17 cellular contexts compared by ENCODE assay signal in genomic region chr16:46889942-46890300, GRCh38. TPM values are rescaled to one million over a fixed set of nuclear protein-coding genes. Genes with fewer than 3 reads are reported as not detected.
DNase-seq lines count a peak whose midpoint lies in the region; ATAC-seq and TF ChIP-seq lines count a peak whose summit lies in the region.
"Had no signal": no experiment of that assay in that cellular context is flagged by ENCODE, and none has a peak within 500 bp of the region (broad histone marks: within the 10 kb centered on the region; RNA-seq: fewer than 3 reads in every experiment).

No MANE protein-coding gene starts in this region.

- CTCF ChIA-PET in RWPE1 (lab: Yijun Ruan, JAX) = interaction anchor here (1.5 kb wide), 1 partner anchor 19 kb away, joined by 3 read pairs; no protein-coding TSS in a partner anchor
- CTCF ChIA-PET in activated CD8-positive, alpha-beta memory T cell treated with anti-CD3 and anti-CD28 coated beads, Interleukin-2, amount 10 ng/mL, durations not matched to agents 7 days and 5 days (lab: Charles Lee) = interaction anchor here (0.8 kb wide), 1 partner anchor 8 kb away, joined by 3 read pairs; no protein-coding TSS in a partner anchor

- ATAC-seq in GM19023 (IDR thresholded peaks at IDR 0.05; ENCODE audit: unreplicated experiment) (peak; percentile 65), HG03025 (IDR thresholded peaks at IDR 0.05; ENCODE audit: low FRiP score, unreplicated experiment) (peak; percentile 68), psoas muscle (no peak), HG02840 (IDR thresholded peaks at IDR 0.05; ENCODE audit: low FRiP score, unreplicated experiment) (no peak)
- ATAC-seq in activated CD8-positive, alpha-beta memory T cell treated with anti-CD3 and anti-CD28 coated beads, Interleukin-2, amount 10 ng/mL, durations not matched to agents 7 days and 5 days = no peak
- ATAC-seq: activated CD4-positive, CD25-positive, alpha-beta regulatory T cell treated with anti-CD3 and anti-CD28 coated beads, Interleukin-2, amount 50 U/mL, for 24 hours had no signal

- peak overlapping the region; percentile 25 for H3K27ac ChIP-seq in RWPE1
- peak overlapping the region; percentile 86 for H3K27ac ChIP-seq in psoas muscle
- no peak overlapping the region for H3K27ac ChIP-seq in sigmoid colon
- H3K27ac ChIP-seq: breast epithelium had no signal

- no peak for TF ChIP-seq POLR2A in sigmoid colon (IDR thresholded peaks at IDR 0.05)

- POLR2A ChIA-PET in RWPE1 (lab: Yijun Ruan, JAX; ENCODE audit: low non-redundant PET) = no interaction called here

- peaks cover 13% of the 10 kb centered on the region for H3K4me1 Mint-ChIP-seq in activated CD8-positive, alpha-beta memory T cell treated with anti-CD3 and anti-CD28 coated beads, Interleukin-2, amount 10 ng/mL, durations not matched to agents 7 days and 5 days

- H3K9me3 ChIP-seq in psoas muscle (no peaks in the 10 kb centered on the region), sigmoid colon (no peaks in the 10 kb centered on the region)
- H3K9me3 ChIP-seq: breast epithelium had no signal

- no peaks in the 10 kb centered on the region for H3K36me3 ChIP-seq in psoas muscle (ENCODE audit: insufficient read depth in 1 of 2, low read depth in 1 of 2)
- H3K36me3 ChIP-seq in sigmoid colon = no peaks in the 10 kb centered on the region
- H3K36me3 ChIP-seq: breast epithelium had no signal

- H3K27ac Mint-ChIP-seq in activated CD8-positive, alpha-beta memory T cell treated with anti-CD3 and anti-CD28 coated beads, Interleukin-2, amount 10 ng/mL, durations not matched to agents 7 days and 5 days = no peak overlapping the region
- H3K27ac Mint-ChIP-seq: activated naive CD4-positive, alpha-beta T cell treated with anti-CD3 and anti-CD28 coated beads for 36 hours had no signal

- no peak for TF ChIP-seq EP300 in sigmoid colon (IDR thresholded peaks at IDR 0.05)

- H3K27me3 Mint-ChIP-seq in activated CD8-positive, alpha-beta memory T cell treated with anti-CD3 and anti-CD28 coated beads, Interleukin-2, amount 10 ng/mL, durations not matched to agents 7 days and 5 days = no peaks in the 10 kb centered on the region

- H3K4me1 ChIP-seq in psoas muscle (peaks cover 53% of the 10 kb centered on the region), sigmoid colon (peaks cover 0 to 17% (median 15%) of the 10 kb centered on the region in 4 donors)
- H3K4me1 ChIP-seq: breast epithelium had no signal

- intact Hi-C loops in psoas muscle (cut with DNase I) (no loop called here), sigmoid colon (cut with DNase I) (no loop called here)

- TF ChIP-seq CTCF in RWPE1 (conservative IDR thresholded peaks at IDR 0.05; ENCODE audit: low read depth) (no peak), psoas muscle (IDR thresholded peaks at IDR 0.05) (no peak), sigmoid colon (IDR thresholded peaks at IDR 0.05) (no peak)

- no peak overlapping the region for H3K4me3 Mint-ChIP-seq in activated CD8-positive, alpha-beta memory T cell treated with anti-CD3 and anti-CD28 coated beads, Interleukin-2, amount 10 ng/mL, durations not matched to agents 7 days and 5 days
- H3K4me3 Mint-ChIP-seq: activated naive CD4-positive, alpha-beta T cell treated with anti-CD3 and anti-CD28 coated beads for 36 hours had no signal

- DNase-seq in RWPE1 (ENCODE audit: low spot score) (no peak), psoas muscle (no peak), DMS79 (lab: John Stamatoyannopoulos, UW) (no peak), sigmoid colon (no peak)
- no peak for DNase-seq in activated CD8-positive, alpha-beta memory T cell treated with anti-CD3 and anti-CD28 coated beads, Interleukin-2, amount 10 ng/mL, durations not matched to agents 7 days and 5 days
- DNase-seq: activated CD8-positive, alpha-beta memory T cell treated with anti-CD3 and anti-CD28 coated beads, Interleukin-2, amount 50 U/mL, for 48 hours; activated naive CD4-positive, alpha-beta T cell treated with anti-CD3 and anti-CD28 coated beads for 36 hours; DMS 273 treated with DMSO at 0.1 percent for 48 hours; foreskin melanocyte; NCI-H1694; NCI-H524 treated with DMSO at 0.1 percent for 48 hours had no signal

- H3K27me3 ChIP-seq in psoas muscle (ENCODE audit: insufficient read depth in 3 of 3, low read length in 2 of 3) = no peaks in the 10 kb centered on the region
- no peaks in the 10 kb centered on the region for H3K27me3 ChIP-seq in sigmoid colon
- H3K27me3 ChIP-seq: breast epithelium had no signal

- WGBS in psoas muscle, 3 donors = 39 to 46% (median 40%) methylated on average over 5 of the region's 5 CpGs
- 86 to 89% methylated on average over 5 of the region's 5 CpGs for WGBS in sigmoid colon, 2 donors

- no peaks in the 10 kb centered on the region for H3K9me3 Mint-ChIP-seq in activated CD8-positive, alpha-beta memory T cell treated with anti-CD3 and anti-CD28 coated beads, Interleukin-2, amount 10 ng/mL, durations not matched to agents 7 days and 5 days (ENCODE audit: low read depth)
- H3K9me3 Mint-ChIP-seq: activated naive CD4-positive, alpha-beta T cell treated with anti-CD3 and anti-CD28 coated beads for 36 hours had no signal

- peak overlapping the region; percentile 33 for H3K4me3 ChIP-seq in psoas muscle
- no peak overlapping the region for H3K4me3 ChIP-seq in sigmoid colon
- H3K4me3 ChIP-seq: breast epithelium, skin epidermis had no signal

- H3K36me3 Mint-ChIP-seq in activated CD8-positive, alpha-beta memory T cell treated with anti-CD3 and anti-CD28 coated beads, Interleukin-2, amount 10 ng/mL, durations not matched to agents 7 days and 5 days = no peaks in the 10 kb centered on the region

RNA-seq across cellular contexts. Expression of gene GPT2, which starts 5.8 kb away (rescaled TPM):
- total RNA-seq in psoas muscle (100 to 1,000 TPM in 1 of 4 donors, 10 to 100 TPM in 3; 27.7 to 110 (median 65.3) TPM), sigmoid colon (10 to 100 TPM in 2 of 4 donors, 1 to 10 TPM in 2; 3.3 to 17.1 (median 10.7) TPM)
- polyA plus RNA-seq in psoas muscle (10 to 100 TPM; 25.7 to 52.5 (median 41.1) TPM), sigmoid colon (10 to 100 TPM; 12.6 to 28.7 (median 27.4) TPM)
- total RNA-seq in activated CD8-positive, alpha-beta memory T cell treated with anti-CD3 and anti-CD28 coated beads, Interleukin-2, amount 10 ng/mL, durations not matched to agents 7 days and 5 days = 10 to 100 TPM in 1 of 2 experiments, 1 to 10 TPM in 1; 9.6 to 21.4 TPM

RNA-seq across cellular contexts. Expression of gene C16orf87, which starts 58.9 kb away (rescaled TPM):
- total RNA-seq in psoas muscle (10 to 100 TPM; 18.2 to 29.4 (median 24.4) TPM), sigmoid colon (10 to 100 TPM in 2 of 4 donors, 1 to 10 TPM in 2; 5.0 to 10.5 (median 8.7) TPM)
- polyA plus RNA-seq in psoas muscle (10 to 100 TPM in 1 of 3 donors, 1 to 10 TPM in 2; 5.8 to 23.4 (median 8.1) TPM), sigmoid colon (1 to 10 TPM; 5.1 to 6.0 (median 5.9) TPM)
- 10 to 100 TPM; 13.3 to 19.1 TPM for total RNA-seq in activated CD8-positive, alpha-beta memory T cell treated with anti-CD3 and anti-CD28 coated beads, Interleukin-2, amount 10 ng/mL, durations not matched to agents 7 days and 5 days

Comparison
In these comparisons a context has a peak if more than half of its experiments do, and no peak if none do; other contexts are left out.
1. ATAC-seq: peak in GM19023 (single experiment) and HG03025 (single experiment); none in psoas muscle (0 of 4), HG02840 (single experiment) and activated CD8-positive, alpha-beta memory T cell treated with anti-CD3 and anti-CD28 coated beads, Interleukin-2, amount 10 ng/mL, durations not matched to agents 7 days and 5 days (single experiment).
2. H3K27ac ChIP-seq: peak in RWPE1 (single experiment) and psoas muscle (single experiment); none in sigmoid colon (0 of 4).